Comparison of ENCODE assay signal across 21 cellular contexts in genomic region chr10:54368984-54369383, GRCh38.
"Had no signal": no experiment of that assay in that cellular context is flagged by ENCODE, and none has a peak within 500 bp of the region (broad histone marks: within the 10 kb centered on the region; RNA-seq: fewer than 3 reads in every experiment).

No MANE protein-coding gene starts in this region.

- H3K36me3 ChIP-seq: tibial nerve had no signal

- H3K27ac Mint-ChIP-seq: activated naive CD4-positive, alpha-beta T cell treated with anti-CD3 and anti-CD28 coated beads for 36 hours; activated naive CD8-positive, alpha-beta T cell treated with anti-CD3 and anti-CD28 coated beads, Interleukin-2, amount 50 U/mL, for 24 hours; activated T-helper 2 cell treated with anti-CD3 and anti-CD28 coated beads, Interferon-gamma antibody, Interleukin-2, Interleukin-4, amounts not matched to agents 10 μg/mL and 5 μg/mL and 100 μg/mL, durations not matched to agents 14 hours and 24 hours and 36 hours; natural killer cell treated with Interleukin-12 subunit alpha and Interleukin-12 subunit beta and Interleukin-15 and Interleukin-18, amount 100 ng/mL, for 72 hours; progenitor cell of endocrine pancreas had no signal

- H3K27me3 Mint-ChIP-seq: activated naive CD8-positive, alpha-beta T cell treated with anti-CD3 and anti-CD28 coated beads, Interleukin-2, amount 50 U/mL, for 24 hours; natural killer cell treated with Interleukin-12 subunit alpha and Interleukin-12 subunit beta and Interleukin-15 and Interleukin-18, amount 100 ng/mL, for 72 hours; progenitor cell of endocrine pancreas had no signal

- H3K4me1 ChIP-seq: tibial nerve had no signal

- ATAC-seq: activated naive CD8-positive, alpha-beta T cell treated with anti-CD3 and anti-CD28 coated beads, Interleukin-2, amount 50 U/mL, for 24 hours; natural killer cell treated with Interleukin-12 subunit alpha and Interleukin-12 subunit beta and Interleukin-15 and Interleukin-18, amount 100 ng/mL, for 72 hours; right cardiac atrium had no signal

- H3K9me3 ChIP-seq: tibial nerve had no signal

- H3K4me3 ChIP-seq: tibial nerve had no signal

- H3K27me3 ChIP-seq: tibial nerve had no signal

- H3K27ac ChIP-seq: tibial nerve had no signal

- DNase-seq: activated CD4-positive, alpha-beta T cell treated with anti-CD3 and anti-CD28 coated beads, Interleukin-2, amount 50 U/mL, for 48 hours; activated naive CD4-positive, alpha-beta T cell treated with anti-CD3 and anti-CD28 coated beads for 36 hours; activated naive CD8-positive, alpha-beta T cell treated with anti-CD3 and anti-CD28 coated beads, Interleukin-2, amount 50 U/mL, for 24 hours; activated T-cell treated with anti-CD3 and anti-CD28 coated beads, Interleukin-2, amount 50 U/mL, for 1 hour; aorta; cerebellar nuclear complex; effector CD8-positive, alpha-beta T cell; foreskin fibroblast; hippocampal formation; mesenchymal stem cell; occipital lobe; right cardiac atrium; small intestine; stimulated activated CD4-positive, alpha-beta T cell treated with anti-CD3 and anti-CD28 coated beads, Interleukin-4, amount 100 ng/mL, for 24 hours; stimulated activated CD8-positive, alpha-beta memory T cell treated with anti-CD3 and anti-CD28 coated beads, Interleukin-4, amount 100 ng/mL, for 48 hours; stimulated activated naive CD4-positive, alpha-beta T cell treated with Interleukin-2 at 50 U/mL for 16 hours; substantia nigra had no signal

- H3K4me3 Mint-ChIP-seq: activated naive CD4-positive, alpha-beta T cell treated with anti-CD3 and anti-CD28 coated beads for 36 hours; activated naive CD8-positive, alpha-beta T cell treated with anti-CD3 and anti-CD28 coated beads, Interleukin-2, amount 50 U/mL, for 24 hours; natural killer cell treated with Interleukin-12 subunit alpha and Interleukin-12 subunit beta and Interleukin-15 and Interleukin-18, amount 100 ng/mL, for 72 hours had no signal

- H3K4me1 Mint-ChIP-seq: activated naive CD8-positive, alpha-beta T cell treated with anti-CD3 and anti-CD28 coated beads, Interleukin-2, amount 50 U/mL, for 24 hours had no signal

- H3K36me3 Mint-ChIP-seq: natural killer cell treated with Interleukin-12 subunit alpha and Interleukin-12 subunit beta and Interleukin-15 and Interleukin-18, amount 100 ng/mL, for 72 hours had no signal
